Comparison of ENCODE assay signal across 27 cellular contexts in the genomic region with DNA sequence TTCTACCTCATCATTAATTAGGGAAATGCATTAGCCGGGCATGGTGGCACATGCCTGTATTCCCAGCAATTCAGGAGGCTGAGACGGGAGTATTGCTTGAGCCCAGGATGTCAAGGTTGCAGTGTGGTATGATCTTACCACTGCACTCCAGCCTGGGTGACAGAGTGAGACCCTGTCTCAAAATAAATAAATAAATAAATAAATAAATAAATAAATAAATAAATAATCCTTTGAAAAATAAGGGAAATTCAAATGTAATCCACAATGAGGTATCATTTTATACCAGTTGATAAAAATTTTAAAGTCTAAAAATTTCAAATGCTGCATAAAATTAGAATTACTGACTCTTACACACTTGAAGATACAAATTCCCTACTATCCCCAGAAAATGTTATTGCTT.
"Had no signal": no experiment of that assay in that cellular context is flagged by ENCODE, and none has a peak within 500 bp of the region (broad histone marks: within the 10 kb centered on the region; RNA-seq: fewer than 3 reads in every experiment).

No MANE protein-coding gene starts in this region.

- H3K4me3 ChIP-seq: stomach, suprapubic skin, testis, thoracic aorta, thyroid gland, tibial artery, tibial nerve, transverse colon, upper lobe of left lung, upper lobe of right lung, uterus, vagina had no signal

- H3K36me3 ChIP-seq: suprapubic skin, thoracic aorta, thyroid gland, transverse colon, upper lobe of left lung, upper lobe of right lung, uterus, vagina had no signal

- H3K27ac ChIP-seq: stomach, testis, thoracic aorta, thyroid gland, tibial artery, tibial nerve, transverse colon, upper lobe of left lung, upper lobe of right lung, uterus, vagina had no signal

- H3K4me1 ChIP-seq: stomach, thyroid gland, tibial artery, transverse colon, upper lobe of left lung, upper lobe of right lung, uterus, vagina had no signal

- H3K27me3 ChIP-seq: stomach, suprapubic skin, testis, thyroid gland, tibial artery, tibial nerve, transverse colon, upper lobe of left lung, upper lobe of right lung, uterus, vagina had no signal

- ATAC-seq: stimulated activated effector memory CD8-positive, alpha-beta T cell treated with anti-CD3 and anti-CD28 coated beads, Interleukin-12 subunit alpha, Interleukin-12 subunit beta, amount 100 ng/mL, for 72 hours; stimulated activated memory B cell treated with anti-CD40 and anti-IgM and Interleukin-4, amounts not matched to agents 10 μg/mL and 1 μg/mL and 100 μg/mL, for 72 hours; stimulated activated naive B cell treated with anti-CD40 and anti-IgM and Interleukin-4, amounts not matched to agents 10 μg/mL and 1 μg/mL and 100 μg/mL, for 72 hours; stimulated activated naive CD8-positive, alpha-beta T cell treated with anti-CD3 and anti-CD28 coated beads, Interleukin-15, amount 100 ng/mL, for 72 hours; stimulated activated naive CD8-positive, alpha-beta T cell treated with anti-CD3 and anti-CD28 coated beads, Interleukin-15, Interleukin-2, amounts not matched to agents 100 U/mL and 50 U/mL, for 24 hours; upper lobe of right lung had no signal

- DNase-seq: stimulated activated CD4-positive, alpha-beta T cell treated with anti-CD3 and anti-CD28 coated beads, Interleukin-2, amount 100 ng/mL, for 48 hours; stimulated activated CD4-positive, alpha-beta T cell treated with anti-CD3 and anti-CD28 coated beads, Interleukin-4, amount 100 ng/mL, for 1 hour; stimulated activated CD4-positive, alpha-beta T cell treated with anti-CD3 and anti-CD28 coated beads, Interleukin-4, amount 100 ng/mL, for 24 hours; stimulated activated CD4-positive, alpha-beta T cell treated with anti-CD3 and anti-CD28 coated beads, Interleukin-4, amount 100 ng/mL, for 4 hours; stimulated activated CD8-positive, alpha-beta memory T cell treated with anti-CD3 and anti-CD28 coated beads, Interleukin-4, amount 100 ng/mL, for 48 hours; stimulated activated naive B cell treated with anti-CD40 and anti-IgM and Interleukin-4, amounts not matched to agents 10 μg/mL and 1 μg/mL and 100 μg/mL, for 72 hours; stimulated activated naive CD4-positive, alpha-beta T cell; stimulated activated naive CD4-positive, alpha-beta T cell treated with Interleukin-2 at 50 U/mL for 16 hours; stimulated activated naive CD8-positive, alpha-beta T cell treated with anti-CD3 and anti-CD28 coated beads, Interleukin-15, amount 100 ng/mL, for 72 hours; stimulated activated naive CD8-positive, alpha-beta T cell treated with anti-CD3 and anti-CD28 coated beads, Interleukin-15, Interleukin-2, amounts not matched to agents 100 U/mL and 50 U/mL, for 24 hours; stomach; substantia nigra; testis; thyroid gland; tibial artery; transverse colon; trophoblast cell; upper lobe of left lung; upper lobe of right lung; uterus had no signal

- FAIRE-seq: urothelium cell line had no signal

- H3K9me3 ChIP-seq: suprapubic skin, testis, thyroid gland, tibial nerve, transverse colon, upper lobe of left lung, upper lobe of right lung, uterus, vagina had no signal
